In the genomic region with DNA sequence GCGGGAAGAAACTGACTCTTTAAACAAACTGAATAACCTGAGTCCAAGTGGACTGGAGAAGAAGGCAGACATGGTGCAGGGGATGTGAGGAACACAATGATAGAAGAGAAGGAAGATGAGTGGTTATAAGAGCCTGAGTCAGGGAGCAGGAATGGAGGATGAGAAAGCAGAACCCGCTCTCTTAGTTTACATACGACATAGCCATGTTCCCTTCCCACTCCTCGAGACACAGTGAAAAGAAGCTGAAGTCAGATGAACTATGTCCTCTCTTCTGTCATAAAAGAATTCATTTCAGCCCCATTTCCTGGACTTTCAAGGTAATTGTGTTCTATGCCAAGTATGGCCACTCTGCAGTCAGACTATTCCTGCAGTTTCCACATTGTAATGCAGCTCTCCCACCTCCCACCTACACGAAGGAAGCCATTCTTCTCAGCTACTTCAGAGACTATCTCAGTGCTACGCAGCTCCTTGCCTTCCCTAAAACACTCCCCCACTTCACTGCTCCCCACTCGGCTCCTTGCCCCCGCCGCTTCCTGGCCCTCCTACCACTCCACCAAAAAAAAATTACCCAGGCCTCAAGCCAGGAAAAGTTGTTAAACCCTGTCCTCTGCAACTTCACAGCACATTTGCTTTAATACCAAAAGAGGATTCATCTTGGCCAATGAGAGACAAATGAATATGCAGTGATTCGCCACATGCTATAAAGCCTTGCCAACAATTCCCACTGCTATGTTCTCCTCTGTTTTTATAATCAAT, we compare ENCODE assay signal across 17 cellular contexts.
A peak's percentile ranks its signal among the peaks of the same experiment; 100 is the strongest.
DNase-seq lines count a peak whose midpoint lies in the region; ATAC-seq, FAIRE-seq and TF ChIP-seq lines count a peak whose summit lies in the region.
"Had no signal": no experiment of that assay in that cellular context is flagged by ENCODE, and none has a peak within 500 bp of the region (broad histone marks: within the 10 kb centered on the region; RNA-seq: fewer than 3 reads in every experiment).

No MANE protein-coding gene starts in this region.

- ATAC-seq in activated naive CD8-positive, alpha-beta T cell treated with anti-CD3 and anti-CD28 coated beads, Interleukin-2, amount 50 U/mL, for 24 hours = no peak
- no peak for ATAC-seq in upper lobe of left lung (ENCODE audit: low FRiP score in 2 of 2)
- ATAC-seq: esophagus mucosa had no signal

- TF ChIP-seq POLR2A in tibial nerve (IDR thresholded peaks at IDR 0.05) = no peak
- no peak for TF ChIP-seq POLR2A in upper lobe of left lung (IDR thresholded peaks at IDR 0.05)

- H3K36me3 Mint-ChIP-seq in activated naive CD8-positive, alpha-beta T cell treated with anti-CD3 and anti-CD28 coated beads for 36 hours = no peaks in the 10 kb centered on the region
- no peaks in the 10 kb centered on the region for H3K36me3 Mint-ChIP-seq in activated naive CD8-positive, alpha-beta T cell treated with anti-CD3 and anti-CD28 coated beads, Interleukin-2, amount 50 U/mL, for 24 hours (ENCODE audit: low read depth)
- H3K36me3 Mint-ChIP-seq: CD14-positive monocyte had no signal

- FAIRE-seq in kidney (lab: Jason Lieb, UNC) = no peak

- H3K36me3 ChIP-seq in kidney (ENCODE audit: control insufficient read depth in 1 of 2, insufficient read depth in 2 of 2, low read length in 2 of 2) = no peaks in the 10 kb centered on the region
- no peaks in the 10 kb centered on the region for H3K36me3 ChIP-seq in tibial nerve
- no peaks in the 10 kb centered on the region for H3K36me3 ChIP-seq in upper lobe of left lung
- H3K36me3 ChIP-seq: SJSA1 had no signal

- no peak for TF ChIP-seq EP300 in tibial nerve (IDR thresholded peaks at IDR 0.05)
- no peak for TF ChIP-seq EP300 in upper lobe of left lung (IDR thresholded peaks at IDR 0.05)

- H3K9me3 Mint-ChIP-seq in activated naive CD8-positive, alpha-beta T cell treated with anti-CD3 and anti-CD28 coated beads for 36 hours = no peaks in the 10 kb centered on the region
- H3K9me3 Mint-ChIP-seq in activated naive CD8-positive, alpha-beta T cell treated with anti-CD3 and anti-CD28 coated beads, Interleukin-2, amount 50 U/mL, for 24 hours = peaks cover 4% of the 10 kb centered on the region

- no peaks in the 10 kb centered on the region for H3K27me3 Mint-ChIP-seq in activated naive CD8-positive, alpha-beta T cell treated with anti-CD3 and anti-CD28 coated beads for 36 hours
- no peaks in the 10 kb centered on the region for H3K27me3 Mint-ChIP-seq in activated naive CD8-positive, alpha-beta T cell treated with anti-CD3 and anti-CD28 coated beads, Interleukin-2, amount 50 U/mL, for 24 hours

- H3K4me1 Mint-ChIP-seq in activated naive CD8-positive, alpha-beta T cell treated with anti-CD3 and anti-CD28 coated beads for 36 hours = no peaks in the 10 kb centered on the region
- H3K4me1 Mint-ChIP-seq in activated naive CD8-positive, alpha-beta T cell treated with anti-CD3 and anti-CD28 coated beads, Interleukin-2, amount 50 U/mL, for 24 hours = no peaks in the 10 kb centered on the region
- H3K4me1 Mint-ChIP-seq: CD14-positive monocyte had no signal

- no peaks in the 10 kb centered on the region for H3K27me3 ChIP-seq in tibial nerve
- no peaks in the 10 kb centered on the region for H3K27me3 ChIP-seq in upper lobe of left lung
- H3K27me3 ChIP-seq: SJSA1 had no signal

- peak overlapping the region; percentile 43 for H3K27ac Mint-ChIP-seq in activated naive CD8-positive, alpha-beta T cell treated with anti-CD3 and anti-CD28 coated beads for 36 hours
- H3K27ac Mint-ChIP-seq in activated naive CD8-positive, alpha-beta T cell treated with anti-CD3 and anti-CD28 coated beads, Interleukin-2, amount 50 U/mL, for 24 hours = no peak overlapping the region
- H3K27ac Mint-ChIP-seq: CD14-positive monocyte, progenitor cell of endocrine pancreas had no signal

- H3K4me3 Mint-ChIP-seq in activated naive CD8-positive, alpha-beta T cell treated with anti-CD3 and anti-CD28 coated beads for 36 hours = no peak overlapping the region
- no peak overlapping the region for H3K4me3 Mint-ChIP-seq in activated naive CD8-positive, alpha-beta T cell treated with anti-CD3 and anti-CD28 coated beads, Interleukin-2, amount 50 U/mL, for 24 hours
- H3K4me3 Mint-ChIP-seq: CD14-positive monocyte had no signal

- H3K4me3 ChIP-seq in kidney (ENCODE audit: low read length in 2 of 2) (no peak overlapping the region), tibial nerve (no peak overlapping the region), upper lobe of left lung (no peak overlapping the region)
- H3K4me3 ChIP-seq: SJSA1 had no signal

- TF ChIP-seq CTCF in kidney (IDR thresholded peaks at IDR 0.05; ENCODE audit: borderline replicate concordance, extremely low read depth, insufficient read depth) = no peak
- no peak for TF ChIP-seq CTCF in tibial nerve (IDR thresholded peaks at IDR 0.05)
- TF ChIP-seq CTCF in upper lobe of left lung (IDR thresholded peaks at IDR 0.05) = no peak

- H3K27ac ChIP-seq in kidney (ENCODE audit: low read depth in 2 of 2, low read length in 2 of 2) (no peak overlapping the region), tibial nerve (peak overlapping the region in 1 of 4 donors; percentile 43), upper lobe of left lung (no peak overlapping the region)
- H3K27ac ChIP-seq: SJSA1 had no signal

- WGBS in tibial nerve, 2 donors = 52 to 61% methylated on average over 10 of the region's 10 CpGs
- whole genome bisulfite sequencing in upper lobe of left lung, 2 donors = 59 to 63% methylated on average over 10 of the region's 10 CpGs

- intact Hi-C loops in kidney (cut with DNase I) = no loop called here
- intact Hi-C loops in posterior cingulate gyrus (cut with DNase I) = no loop called here

- DNase-seq in activated naive CD8-positive, alpha-beta T cell treated with anti-CD3 and anti-CD28 coated beads for 36 hours = no peak
- DNase-seq in activated naive CD8-positive, alpha-beta T cell treated with anti-CD3 and anti-CD28 coated beads, Interleukin-2, amount 50 U/mL, for 24 hours = no peak
- DNase-seq in kidney = peak; percentile 54
- DNase-seq in posterior cingulate gyrus = peak in 8 of 10 donors; percentile 47 to 91 (median 58)
- no peak for DNase-seq in effector CD8-positive, alpha-beta T cell (lab: John Stamatoyannopoulos, UW)
- DNase-seq in tibial nerve (ENCODE audit: low spot score in 2 of 2) = no peak
- no peak for DNase-seq in activated T-cell treated with anti-CD3 and anti-CD28 coated beads for 4 hours
- no peak for DNase-seq in upper lobe of left lung
- DNase-seq: 8988T; activated CD8-positive, alpha-beta memory T cell treated with anti-CD3 and anti-CD28 coated beads, Interleukin-2, amount 50 U/mL, for 4 hours; activated naive CD4-positive, alpha-beta T cell treated with Interleukin-2 at 50 U/mL for 16 hours; NCI-H2081; NCI-H526 treated with DMSO at 0.1 percent for 48 hours had no signal

- no peak overlapping the region for H3K9ac ChIP-seq in kidney (ENCODE audit: low read length in 2 of 2)

- no peaks in the 10 kb centered on the region for H3K9me3 ChIP-seq in kidney (ENCODE audit: control insufficient read depth in 1 of 2, low read length in 2 of 2)
- H3K9me3 ChIP-seq in tibial nerve = no peaks in the 10 kb centered on the region
- no peaks in the 10 kb centered on the region for H3K9me3 ChIP-seq in upper lobe of left lung
- H3K9me3 ChIP-seq: SJSA1 had no signal

- no peaks in the 10 kb centered on the region for H3K4me1 ChIP-seq in kidney (ENCODE audit: control insufficient read depth in 1 of 2, insufficient read depth in 1 of 2, low read depth in 1 of 2, low read length in 2 of 2)
- no peaks in the 10 kb centered on the region for H3K4me1 ChIP-seq in tibial nerve
- H3K4me1 ChIP-seq in upper lobe of left lung = no peaks in the 10 kb centered on the region
- H3K4me1 ChIP-seq: SJSA1 had no signal

Comparison
In these comparisons a context has a peak if more than half of its experiments do, and no peak if none do; other contexts are left out.
1. DNase-seq: peak in kidney (single experiment) and posterior cingulate gyrus (8 of 10); none in activated naive CD8-positive, alpha-beta T cell treated with anti-CD3 and anti-CD28 coated beads for 36 hours (single experiment), activated naive CD8-positive, alpha-beta T cell treated with anti-CD3 and anti-CD28 coated beads, Interleukin-2, amount 50 U/mL, for 24 hours (single experiment), effector CD8-positive, alpha-beta T cell (single experiment), tibial nerve (0 of 2), activated T-cell treated with anti-CD3 and anti-CD28 coated beads for 4 hours (single experiment) and upper lobe of left lung (0 of 2).